Comparison of ENCODE assay signal across 17 cellular contexts in the genomic region with DNA sequence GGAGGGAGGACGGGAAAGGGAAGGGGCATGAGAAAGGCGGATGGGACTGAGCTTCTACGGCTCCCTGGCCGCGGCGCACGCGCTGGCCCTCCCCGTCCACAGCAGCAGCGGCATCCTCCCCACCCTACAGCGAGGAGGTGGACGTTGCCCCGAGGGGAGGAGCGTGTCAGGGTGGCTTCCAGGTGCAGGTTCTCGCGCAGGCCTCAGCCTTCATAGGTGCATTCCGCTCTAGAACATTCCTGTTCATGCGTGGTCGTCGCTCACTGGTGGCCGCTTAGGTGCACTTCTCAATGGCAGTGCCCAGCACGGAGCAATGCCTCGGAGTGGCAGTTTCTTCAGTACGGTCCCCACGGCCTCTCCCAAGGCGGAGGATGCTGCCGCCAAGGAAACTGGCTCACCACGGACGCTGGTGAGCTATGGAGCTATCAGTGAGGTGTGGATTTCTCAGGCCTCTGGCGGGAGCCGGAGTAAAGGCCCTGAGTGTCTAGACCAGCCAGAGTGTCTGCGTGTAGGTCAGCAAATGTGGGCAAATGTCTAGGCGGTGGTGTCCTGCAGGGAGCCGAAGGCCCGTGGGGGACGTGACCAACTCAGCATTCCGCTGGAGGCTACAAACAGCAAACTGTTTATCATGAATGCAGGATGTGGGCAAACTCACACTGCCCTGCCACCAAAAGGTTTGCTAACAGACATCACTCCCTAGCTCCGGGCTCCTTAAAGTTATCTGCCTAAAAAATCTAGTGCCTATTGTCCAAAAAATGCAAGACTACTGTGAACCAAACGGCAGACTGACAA. TPM values are rescaled to one million over a fixed set of nuclear protein-coding genes. Genes with fewer than 3 reads are reported as not detected.
DNase-seq lines count a peak whose midpoint lies in the region; ATAC-seq and TF ChIP-seq lines count a peak whose summit lies in the region.
"Had no signal": no experiment of that assay in that cellular context is flagged by ENCODE, and none has a peak within 500 bp of the region (broad histone marks: within the 10 kb centered on the region; RNA-seq: fewer than 3 reads in every experiment).

No MANE protein-coding gene starts in this region.

- TF ChIP-seq CTCF in heart right ventricle (IDR thresholded peaks at IDR 0.05) (no peak), endothelial cell (IDR thresholded peaks at IDR 0.05; ENCODE audit: unreplicated experiment) (no peak), mucosa of descending colon (IDR thresholded peaks at IDR 0.05) (no peak), vagina (IDR thresholded peaks at IDR 0.05) (no peak)

- ATAC-seq in heart right ventricle (no peak), left ventricle myocardium superior (no peak), mucosa of descending colon (peak; percentile 79)

- H3K4me3 Mint-ChIP-seq in endothelial cell (ENCODE audit: unreplicated experiment), result no peak overlapping the region

- no peaks in the 10 kb centered on the region for H3K36me3 ChIP-seq in heart right ventricle
- no peaks in the 10 kb centered on the region for H3K36me3 ChIP-seq in mucosa of descending colon (ENCODE audit: low read depth)
- no peaks in the 10 kb centered on the region for H3K36me3 ChIP-seq in vagina
- H3K36me3 ChIP-seq: gastroesophageal sphincter, ovary, SJCRH30, WERI-Rb-1 had no signal

- H3K4me3 ChIP-seq in heart right ventricle (peak overlapping the region in 9 of 10 donors; percentile 29 to 56 (median 46)), mucosa of descending colon (no peak overlapping the region), vagina (peak overlapping the region; percentile 20 to 29)
- H3K4me3 ChIP-seq: ovary, SJCRH30 had no signal

- DNase-seq in heart right ventricle, result no peak
- DNase-seq in left ventricle myocardium superior, result no peak
- DNase-seq in endothelial cell (ENCODE audit: low spot score), result no peak
- peak; percentile 73 to 85 (median 83) for DNase-seq in mucosa of descending colon
- no peak for DNase-seq in vagina (ENCODE audit: extremely low spot score in 2 of 2)
- DNase-seq in GM19240 (ENCODE audit: insufficient read length, low spot score), result no peak
- DNase-seq in T-helper 2 cell, result no peak
- no peak for DNase-seq in NCI-H1092 (lab: John Stamatoyannopoulos, UW)
- DNase-seq: amniotic stem cell, DND-41, kidney glomerular epithelial cell, NCI-H1417 treated with DMSO at 0.1 percent for 48 hours, ovary, SJCRH30, WERI-Rb-1 had no signal

- intact Hi-C loops in heart right ventricle (cut with DNase I) (no loop called here), left ventricle myocardium superior (cut with micrococcal nuclease) (no loop called here), mucosa of descending colon (cut with DNase I, micrococcal nuclease) (no loop called here), vagina (cut with DNase I) (no loop called here)

- H3K9me3 Mint-ChIP-seq in endothelial cell (ENCODE audit: unreplicated experiment), result no peaks in the 10 kb centered on the region

- peaks cover 0 to 48% (median 7%) of the 10 kb centered on the region in 7 donors for H3K27me3 ChIP-seq in heart right ventricle
- no peaks in the 10 kb centered on the region for H3K27me3 ChIP-seq in vagina
- H3K27me3 ChIP-seq: ovary, SJCRH30 had no signal

- H3K27ac ChIP-seq in heart right ventricle, result peak overlapping the region in 1 of 10 donors; percentile 45
- no peak overlapping the region for H3K27ac ChIP-seq in vagina
- H3K27ac ChIP-seq: ovary, SJCRH30, WERI-Rb-1 had no signal

- no peak for TF ChIP-seq POLR2A in vagina (IDR thresholded peaks at IDR 0.05)

- peaks cover 50% of the 10 kb centered on the region for H3K4me1 Mint-ChIP-seq in endothelial cell (ENCODE audit: unreplicated experiment)

- 79 to 87% methylated on average over 39 of the region's 39 CpGs for WGBS in heart right ventricle, 2 donors

- peaks cover 13% of the 10 kb centered on the region for H3K27me3 Mint-ChIP-seq in endothelial cell (ENCODE audit: unreplicated experiment)

- H3K27ac Mint-ChIP-seq in endothelial cell (ENCODE audit: unreplicated experiment), result peak overlapping the region; percentile 10
- H3K27ac Mint-ChIP-seq: IgD-negative memory B cell had no signal

- H3K9me3 ChIP-seq in heart right ventricle, result no peaks in the 10 kb centered on the region
- H3K9me3 ChIP-seq in mucosa of descending colon, result no peaks in the 10 kb centered on the region
- no peaks in the 10 kb centered on the region for H3K9me3 ChIP-seq in vagina
- H3K9me3 ChIP-seq: gastroesophageal sphincter, ovary, SJCRH30 had no signal

- peaks cover 0 to 35% (median 11%) of the 10 kb centered on the region in 9 donors for H3K4me1 ChIP-seq in heart right ventricle
- peaks cover 17% of the 10 kb centered on the region for H3K4me1 ChIP-seq in mucosa of descending colon (ENCODE audit: low read depth)
- H3K4me1 ChIP-seq in vagina, result peaks cover 6% of the 10 kb centered on the region

- no peaks in the 10 kb centered on the region for H3K36me3 Mint-ChIP-seq in endothelial cell (ENCODE audit: low read depth, unreplicated experiment)

RNA-seq across cellular contexts. Expression of gene AFDN, which starts 29.4 kb away (rescaled TPM):
- total RNA-seq in heart right ventricle (10 to 100 TPM; 50.5 to 79.9 (median 59.0) TPM), left ventricle myocardium superior (52.6 TPM), endothelial cell (ENCODE audit: unreplicated experiment) (306 TPM), mucosa of descending colon (100 to 1,000 TPM; 168 to 231 (median 208) TPM), vagina (162 TPM)
- 10 to 100 TPM; 17.4 to 57.9 TPM for polyA plus RNA-seq in heart right ventricle

Comparison
In these comparisons a context has a peak if more than half of its experiments do, and no peak if none do; other contexts are left out.
1. DNase-seq: peak in mucosa of descending colon (3 of 3); none in heart right ventricle (0 of 2), left ventricle myocardium superior (single experiment), endothelial cell (single experiment), vagina (0 of 2), GM19240 (single experiment), T-helper 2 cell (0 of 5) and NCI-H1092 (single experiment).